28 cellular contexts compared by ENCODE assay signal in genomic region chr17:12510535-12510934, GRCh38.
A peak's percentile ranks its signal among the peaks of the same experiment; 100 is the strongest.
DNase-seq lines count a peak whose midpoint lies in the region; ATAC-seq, FAIRE-seq and TF ChIP-seq lines count a peak whose summit lies in the region.
"Had no signal": no experiment of that assay in that cellular context is flagged by ENCODE, and none has a peak within 500 bp of the region (broad histone marks: within the 10 kb centered on the region; RNA-seq: fewer than 3 reads in every experiment).

No MANE protein-coding gene starts in this region.

- no peak overlapping the region for H3K4me2 ChIP-seq in trophoblast cell (ENCODE audit: low read length)

- H4K12ac ChIP-seq in trophoblast cell (ENCODE audit: low read depth, low read length), result no peak overlapping the region

- no peak for TF ChIP-seq CTCF in foreskin keratinocyte (conservative IDR thresholded peaks at IDR 0.05)

- H3K4me3 ChIP-seq in trophoblast cell (ENCODE audit: low read depth, low read length), result no peak overlapping the region
- H3K4me3 ChIP-seq: dorsolateral prefrontal cortex, gastrocnemius medialis, lower lobe of right lung, psoas muscle, thyroid gland had no signal

- H3K27ac ChIP-seq in trophoblast cell (ENCODE audit: low read depth, low read length), result no peak overlapping the region
- H3K27ac ChIP-seq in foreskin keratinocyte, result no peak overlapping the region
- H3K27ac ChIP-seq: dorsolateral prefrontal cortex, gastrocnemius medialis, lower lobe of right lung, psoas muscle, thyroid gland had no signal

- H3K9me3 ChIP-seq in trophoblast cell (ENCODE audit: insufficient read depth, low read depth, low read length), result peaks cover 3% of the 10 kb centered on the region
- H3K9me3 ChIP-seq: gastrocnemius medialis, lower lobe of right lung, psoas muscle, thyroid gland had no signal

- H3K18ac ChIP-seq in trophoblast cell (ENCODE audit: low read length), result no peak overlapping the region

- ATAC-seq in HG03175 (IDR thresholded peaks at IDR 0.05; ENCODE audit: unreplicated experiment), result no peak
- ATAC-seq in foreskin keratinocyte, result no peak
- ATAC-seq: activated naive CD8-positive, alpha-beta T cell treated with anti-CD3 and anti-CD28 coated beads, Interleukin-2, amount 50 U/mL, for 24 hours; gastrocnemius medialis; HCT116; lower lobe of right lung; psoas muscle had no signal

- no CpG with 5 or more reads among the region's 3 CpGs for WGBS in trophoblast cell (ENCODE audit: extremely low coverage, insufficient coverage, insufficient read length)

- no peak overlapping the region for H3K23ac ChIP-seq in trophoblast cell (ENCODE audit: low read length)

- no peak overlapping the region for H3K14ac ChIP-seq in trophoblast cell (ENCODE audit: low read length)

- FAIRE-seq in HTR-8/SVneo (lab: Jason Lieb, UNC), result no peak
- FAIRE-seq: A204.1, kidney had no signal

- peaks cover 2% of the 10 kb centered on the region for H3K79me2 ChIP-seq in trophoblast cell (ENCODE audit: control insufficient read depth, insufficient read depth, low read length, poor library complexity)

- peaks cover 0 to 1% of the 10 kb centered on the region in 2 experiments for H3K36me3 ChIP-seq in trophoblast cell (ENCODE audit: control insufficient read depth in 1 of 2, insufficient read depth in 2 of 2, low read length in 2 of 2)
- H3K36me3 ChIP-seq: gastrocnemius medialis, lower lobe of right lung, thyroid gland had no signal

- peaks cover 2 to 6% of the 10 kb centered on the region in 2 experiments for H3K4me1 ChIP-seq in trophoblast cell (ENCODE audit: control insufficient read depth in 1 of 2, insufficient read depth in 2 of 2, low read length in 2 of 2)
- H3K4me1 ChIP-seq in foreskin keratinocyte, result no peaks in the 10 kb centered on the region
- H3K4me1 ChIP-seq: gastrocnemius medialis, lower lobe of right lung, psoas muscle, thyroid gland had no signal

- peak overlapping the region; percentile 5 for H2BK5ac ChIP-seq in trophoblast cell (ENCODE audit: low read depth, low read length, poor library complexity)

- H3K27me3 ChIP-seq in trophoblast cell (ENCODE audit: insufficient read depth, low read length) (no peaks in the 10 kb centered on the region), foreskin keratinocyte (no peaks in the 10 kb centered on the region)
- H3K27me3 ChIP-seq: gastrocnemius medialis, thyroid gland had no signal

- H3K4ac ChIP-seq in trophoblast cell (ENCODE audit: low read depth, low read length), result no peak overlapping the region

- no peak overlapping the region for H2AK5ac ChIP-seq in trophoblast cell (ENCODE audit: low read length)

- H3K79me1 ChIP-seq in trophoblast cell (ENCODE audit: low read length), result peaks cover 7% of the 10 kb centered on the region

- H3K9ac ChIP-seq in trophoblast cell (ENCODE audit: low read length), result no peak overlapping the region

- no peak overlapping the region for H2AFZ ChIP-seq in trophoblast cell (ENCODE audit: insufficient read depth, low read length, poor library complexity)

- H2BK12ac ChIP-seq in trophoblast cell (ENCODE audit: low read length), result peak overlapping the region; percentile 64

- H2BK120ac ChIP-seq in trophoblast cell (ENCODE audit: insufficient read depth, low read length, poor library complexity), result peak overlapping the region; percentile 60

- DNase-seq in AG08395 (ENCODE audit: low spot score) (peak; percentile 17), M059J (ENCODE audit: low read depth) (peak; percentile 65), dedifferentiated amniotic fluid mesenchymal stem cell (ENCODE audit: extremely low spot score) (peak; percentile 56), trophoblast cell (peak in 1 of 2 donors; percentile 85), HTR-8/SVneo (ENCODE audit: insufficient read length, low spot score) (no peak), DMS79 (lab: John Stamatoyannopoulos, UW) (no peak), foreskin keratinocyte (no peak)
- DNase-seq: activated B cell treated with CpG ODN at 0.5 μM for 24 hours; activated CD4-positive, alpha-beta T cell treated with anti-CD3 and anti-CD28 coated beads, Interleukin-2, amount 50 U/mL, for 48 hours; activated gamma-delta T cell; activated naive CD8-positive, alpha-beta T cell treated with anti-CD3 and anti-CD28 coated beads, Interleukin-2, amount 50 U/mL, for 24 hours; DMS 273 treated with DMSO at 0.1 percent for 48 hours; dorsolateral prefrontal cortex; gastrocnemius medialis; GDM1; KG1; kidney; lower lobe of right lung; NCI-H1694; NCI-H2171; NCI-H526; psoas muscle; stimulated activated CD4-positive, alpha-beta T cell treated with anti-CD3 and anti-CD28 coated beads, Interleukin-4, amount 100 ng/mL, for 1 hour; stimulated activated naive CD4-positive, alpha-beta T cell treated with Interleukin-2 at 50 U/mL for 16 hours; thyroid gland had no signal

- H4K91ac ChIP-seq in trophoblast cell (ENCODE audit: low read depth, low read length), result peak overlapping the region; percentile 24

- no peak overlapping the region for H4K8ac ChIP-seq in trophoblast cell (ENCODE audit: low read depth, low read length)

Comparison
In these comparisons a context has a peak if more than half of its experiments do, and no peak if none do; other contexts are left out.
1. DNase-seq: peak in AG08395 (single experiment), M059J (single experiment) and dedifferentiated amniotic fluid mesenchymal stem cell (single experiment); none in HTR-8/SVneo (single experiment), DMS79 (single experiment) and foreskin keratinocyte (0 of 2).